10 cellular contexts compared by ENCODE assay signal in genomic region chr16:88702364-88703210, GRCh38. TPM values are rescaled to one million over a fixed set of nuclear protein-coding genes. Genes with fewer than 3 reads are reported as not detected.
DNase-seq lines count a peak whose midpoint lies in the region; ATAC-seq lines count a peak whose summit lies in the region.
"Had no signal": no experiment of that assay in that cellular context is flagged by ENCODE, and none has a peak within 500 bp of the region (broad histone marks: within the 10 kb centered on the region; RNA-seq: fewer than 3 reads in every experiment).

No MANE protein-coding gene starts in this region.

- ATAC-seq in activated T-cell treated with anti-CD3 and anti-CD28 coated beads, Interleukin-2, amount 50 U/mL, for 72 hours (replicated peaks in 1 of 2), result no peak
- no peak for ATAC-seq in GM19324 (IDR thresholded peaks at IDR 0.05; ENCODE audit: low FRiP score, unreplicated experiment)
- ATAC-seq in GM19395 (IDR thresholded peaks at IDR 0.05; ENCODE audit: unreplicated experiment), result no peak

- no peaks in the 10 kb centered on the region for H3K9me3 ChIP-seq in mucosa of stomach (ENCODE audit: control insufficient read depth, low read length)

- DNase-seq in stimulated activated CD4-positive, alpha-beta T cell treated with anti-CD3 and anti-CD28 coated beads, Interleukin-15, amount 100 ng/mL, for 24 hours, result peak; percentile 46
- no peak for DNase-seq in stimulated activated CD4-positive, alpha-beta T cell treated with anti-CD3 and anti-CD28 coated beads, Interleukin-12 subunit alpha, Interleukin-12 subunit beta, amount 100 ng/mL, for 4 hours
- DNase-seq in activated T-cell treated with anti-CD3 and anti-CD28 coated beads, Interleukin-2, amount 50 U/mL, for 72 hours, result no peak
- DNase-seq in NCI-H2171 (lab: John Stamatoyannopoulos, UW) (no peak), mucosa of gallbladder (ENCODE audit: low spot score) (no peak)
- DNase-seq: Calu3, kidney had no signal

- no peaks in the 10 kb centered on the region for H3K36me3 Mint-ChIP-seq in activated T-cell treated with anti-CD3 and anti-CD28 coated beads, Interleukin-2, amount 50 U/mL, for 72 hours (ENCODE audit: insufficient read depth in 2 of 2)

- H3K27me3 Mint-ChIP-seq in activated T-cell treated with anti-CD3 and anti-CD28 coated beads, Interleukin-2, amount 50 U/mL, for 72 hours (ENCODE audit: low read depth), result no peaks in the 10 kb centered on the region

- peak overlapping the region; percentile 22 for H3K9ac ChIP-seq in mucosa of stomach (ENCODE audit: low read length)

- H3K4me3 ChIP-seq in mucosa of stomach (ENCODE audit: low read length), result no peak overlapping the region

- H3K27me3 ChIP-seq in mucosa of stomach (ENCODE audit: control insufficient read depth, insufficient read depth, low read length), result no peaks in the 10 kb centered on the region

- H3K4me1 ChIP-seq in mucosa of stomach (ENCODE audit: control insufficient read depth, insufficient read depth, low read length), result peaks cover 19% of the 10 kb centered on the region

- H3K4me1 Mint-ChIP-seq in activated T-cell treated with anti-CD3 and anti-CD28 coated beads, Interleukin-2, amount 50 U/mL, for 72 hours (ENCODE audit: low read depth), result peaks cover 73% of the 10 kb centered on the region

- no peaks in the 10 kb centered on the region for H3K9me3 Mint-ChIP-seq in activated T-cell treated with anti-CD3 and anti-CD28 coated beads, Interleukin-2, amount 50 U/mL, for 72 hours

- peak overlapping the region; percentile 83 to 93 for H3K4me3 Mint-ChIP-seq in activated T-cell treated with anti-CD3 and anti-CD28 coated beads, Interleukin-2, amount 50 U/mL, for 72 hours

- peak overlapping the region; percentile 13 for H3K27ac Mint-ChIP-seq in activated T-cell treated with anti-CD3 and anti-CD28 coated beads, Interleukin-2, amount 50 U/mL, for 72 hours

- H3K36me3 ChIP-seq in mucosa of stomach (ENCODE audit: control insufficient read depth, insufficient read depth, low read length), result no peaks in the 10 kb centered on the region

RNA-seq across cellular contexts. Expression of gene RNF166, which starts 3.6 kb away (rescaled TPM):
- 10 to 100 TPM; 58.6 to 64.5 TPM for total RNA-seq in activated T-cell treated with anti-CD3 and anti-CD28 coated beads, Interleukin-2, amount 50 U/mL, for 72 hours
- total RNA-seq in mucosa of gallbladder, result 28.4 TPM

RNA-seq across cellular contexts. Expression of gene CTU2, which starts 3.7 kb away (rescaled TPM):
- 10 to 100 TPM; 25.9 to 34.9 TPM for total RNA-seq in activated T-cell treated with anti-CD3 and anti-CD28 coated beads, Interleukin-2, amount 50 U/mL, for 72 hours
- total RNA-seq in mucosa of gallbladder, result 15.0 TPM

RNA-seq across cellular contexts. Expression of gene SNAI3, which starts 16.3 kb away (rescaled TPM):
- 10 to 100 TPM in 1 of 2 donors, 1 to 10 TPM in 1; 8.4 to 10.5 TPM for total RNA-seq in activated T-cell treated with anti-CD3 and anti-CD28 coated beads, Interleukin-2, amount 50 U/mL, for 72 hours
- total RNA-seq in mucosa of gallbladder, result 1.9 TPM

RNA-seq across cellular contexts. Expression of gene MVD, which starts 39.7 kb away (rescaled TPM):
- total RNA-seq in activated T-cell treated with anti-CD3 and anti-CD28 coated beads, Interleukin-2, amount 50 U/mL, for 72 hours, result 10 to 100 TPM; 64.5 to 80.5 TPM
- 126 TPM for total RNA-seq in mucosa of gallbladder

RNA-seq across cellular contexts. Expression of gene CYBA, which starts 51.7 kb away (rescaled TPM):
- 100 to 1,000 TPM; 199 to 318 TPM for total RNA-seq in activated T-cell treated with anti-CD3 and anti-CD28 coated beads, Interleukin-2, amount 50 U/mL, for 72 hours
- 271 TPM for total RNA-seq in mucosa of gallbladder
